ENCODE assay signal across 7 cellular contexts in genomic region chr4:184625783-184626596, GRCh38. TPM values are rescaled to one million over a fixed set of nuclear protein-coding genes. Genes with fewer than 3 reads are reported as not detected.
A peak's percentile ranks its signal among the peaks of the same experiment; 100 is the strongest.
DNase-seq lines count a peak whose midpoint lies in the region; ATAC-seq and TF ChIP-seq lines count a peak whose summit lies in the region.
"Not testable (repeated sequence)": the region's sequence is repeated elsewhere in the genome, so short reads cannot be mapped to it uniquely, and the experiment has no call there.

No MANE protein-coding gene starts in this region.

- TF ChIP-seq CTCF in Caco-2 (IDR thresholded peaks at IDR 0.05; ENCODE audit: insufficient read depth in 1 of 2, low read depth in 1 of 2, low read length in 1 of 2, severe bottlenecking in 1 of 2, unreplicated experiment in 1 of 2); MCF 10A (IDR thresholded peaks at IDR 0.05; ENCODE audit: unreplicated experiment); natural killer cell (IDR thresholded peaks at IDR 0.05): not testable (repeated sequence)

- not testable (repeated sequence) for H3K36me3 ChIP-seq in Caco-2 (ENCODE audit: control insufficient read depth, insufficient read depth, low read length)
- H3K36me3 ChIP-seq in iPS-20b (ENCODE audit: insufficient read depth, low read depth, low read length): peaks cover 42% of the 10 kb centered on the region

- not testable (repeated sequence) for H3K27me3 ChIP-seq in Caco-2 (replicated peaks; ENCODE audit: control insufficient read depth, insufficient read depth, low read length); iPS-20b (ENCODE audit: insufficient read depth, low read length)

- peaks cover 25% of the 10 kb centered on the region for H3K9me3 Mint-ChIP-seq in Caco-2 (ENCODE audit: unreplicated experiment)
- not testable (repeated sequence) for H3K9me3 Mint-ChIP-seq in activated CD4-positive, alpha-beta T cell treated with anti-CD3 and anti-CD28 coated beads, Interleukin-2, amount 10 ng/mL, durations not matched to agents 24 days and 14 days; activated T-helper 2 cell treated with anti-CD3 and anti-CD28 coated beads, Interferon-gamma antibody, Interleukin-2, Interleukin-4, amounts not matched to agents 10 μg/mL and 5 μg/mL and 100 μg/mL, durations not matched to agents 14 hours and 24 hours and 36 hours; MCF 10A (ENCODE audit: unreplicated experiment); natural killer cell

- not testable (repeated sequence) for H3K4me1 Mint-ChIP-seq in Caco-2 (ENCODE audit: low read depth, unreplicated experiment); MCF 10A (ENCODE audit: insufficient read depth, unreplicated experiment)
- H3K4me1 Mint-ChIP-seq in activated CD4-positive, alpha-beta T cell treated with anti-CD3 and anti-CD28 coated beads, Interleukin-2, amount 10 ng/mL, durations not matched to agents 24 days and 14 days: peaks cover 30% of the 10 kb centered on the region
- H3K4me1 Mint-ChIP-seq in activated T-helper 2 cell treated with anti-CD3 and anti-CD28 coated beads, Interferon-gamma antibody, Interleukin-2, Interleukin-4, amounts not matched to agents 10 μg/mL and 5 μg/mL and 100 μg/mL, durations not matched to agents 14 hours and 24 hours and 36 hours (ENCODE audit: low read depth): peaks cover 38% of the 10 kb centered on the region
- peaks cover 34 to 41% of the 10 kb centered on the region in 2 donors for H3K4me1 Mint-ChIP-seq in natural killer cell

- peak overlapping the region; percentile 0; the same call in 1 of the 2 replicates for H3K9ac ChIP-seq in iPS-20b (ENCODE audit: low read depth, low read length)

- H3K27ac Mint-ChIP-seq in Caco-2 (ENCODE audit: unreplicated experiment) (peak overlapping the region; percentile 32), MCF 10A (ENCODE audit: low read depth, unreplicated experiment) (peak overlapping the region; percentile 20), natural killer cell (peak overlapping the region; percentile 68 to 85)
- peak overlapping the region; percentile 75 for H3K27ac Mint-ChIP-seq in activated CD4-positive, alpha-beta T cell treated with anti-CD3 and anti-CD28 coated beads, Interleukin-2, amount 10 ng/mL, durations not matched to agents 24 days and 14 days
- H3K27ac Mint-ChIP-seq in activated T-helper 2 cell treated with anti-CD3 and anti-CD28 coated beads, Interferon-gamma antibody, Interleukin-2, Interleukin-4, amounts not matched to agents 10 μg/mL and 5 μg/mL and 100 μg/mL, durations not matched to agents 14 hours and 24 hours and 36 hours: peak overlapping the region; percentile 67

- CTCF ChIA-PET in Caco-2 (lab: Charles Lee): interaction anchor here (0.7 to 0.9 kb wide), 2 partner anchors 118 to 119 kb away, joined by 3 read pairs; no protein-coding TSS in a partner anchor
- CTCF ChIA-PET in MCF 10A (lab: Yijun Ruan, JAX): not testable (repeated sequence)

- not testable (repeated sequence) for H3K27ac ChIP-seq in iPS-20b (ENCODE audit: low read length)

- not testable (repeated sequence) for BruUV-seq in Caco-2 (replicated peaks; lab: Mats Ljungman, UMichigan); MCF 10A (replicated peaks; lab: Mats Ljungman, UMichigan)

- H3K4me1 ChIP-seq in Caco-2: peaks cover 27% of the 10 kb centered on the region
- H3K4me1 ChIP-seq in iPS-20b (ENCODE audit: insufficient read depth, low read length): peaks cover 23% of the 10 kb centered on the region

- not testable (repeated sequence) for H3K4me3 Mint-ChIP-seq in Caco-2 (ENCODE audit: unreplicated experiment); activated T-helper 2 cell treated with anti-CD3 and anti-CD28 coated beads, Interferon-gamma antibody, Interleukin-2, Interleukin-4, amounts not matched to agents 10 μg/mL and 5 μg/mL and 100 μg/mL, durations not matched to agents 14 hours and 24 hours and 36 hours (ENCODE audit: low read depth); MCF 10A (ENCODE audit: unreplicated experiment); natural killer cell
- H3K4me3 Mint-ChIP-seq in activated CD4-positive, alpha-beta T cell treated with anti-CD3 and anti-CD28 coated beads, Interleukin-2, amount 10 ng/mL, durations not matched to agents 24 days and 14 days: peak overlapping the region; percentile 10

- H3K27me3 Mint-ChIP-seq in Caco-2 (ENCODE audit: insufficient read depth, unreplicated experiment); activated CD4-positive, alpha-beta T cell treated with anti-CD3 and anti-CD28 coated beads, Interleukin-2, amount 10 ng/mL, durations not matched to agents 24 days and 14 days; activated T-helper 2 cell treated with anti-CD3 and anti-CD28 coated beads, Interferon-gamma antibody, Interleukin-2, Interleukin-4, amounts not matched to agents 10 μg/mL and 5 μg/mL and 100 μg/mL, durations not matched to agents 14 hours and 24 hours and 36 hours (ENCODE audit: low read depth); MCF 10A (ENCODE audit: insufficient read depth, unreplicated experiment); natural killer cell (ENCODE audit: low read depth in 2 of 2): not testable (repeated sequence)

- intact Hi-C loops in Caco-2 (cut with micrococcal nuclease; ENCODE audit: unreplicated experiment); activated CD4-positive, alpha-beta T cell treated with anti-CD3 and anti-CD28 coated beads, Interleukin-2, amount 10 ng/mL, durations not matched to agents 24 days and 14 days (cut with micrococcal nuclease); MCF 10A (cut with micrococcal nuclease); natural killer cell (cut with micrococcal nuclease): not testable (repeated sequence)
- intact Hi-C loops in activated T-helper 2 cell treated with anti-CD3 and anti-CD28 coated beads, Interferon-gamma antibody, Interleukin-2, Interleukin-4, amounts not matched to agents 10 μg/mL and 5 μg/mL and 100 μg/mL, durations not matched to agents 14 hours and 24 hours and 36 hours (cut with micrococcal nuclease): loop anchor here (5.0 kb wide), 1 partner anchor 44 kb away; no protein-coding TSS in a partner anchor

- DNase-seq in Caco-2: peak; percentile 78 to 83
- peak; percentile 73 for DNase-seq in Jurkat, Clone E6-1 (ENCODE audit: low read depth, low spot score)
- DNase-seq in activated CD4-positive, alpha-beta T cell treated with anti-CD3 and anti-CD28 coated beads, Interleukin-2, amount 10 ng/mL, durations not matched to agents 24 days and 14 days; activated T-helper 2 cell treated with anti-CD3 and anti-CD28 coated beads, Interferon-gamma antibody, Interleukin-2, Interleukin-4, amounts not matched to agents 10 μg/mL and 5 μg/mL and 100 μg/mL, durations not matched to agents 14 hours and 24 hours and 36 hours (ENCODE audit: low spot score); MCF 10A (ENCODE audit: unreplicated experiment); natural killer cell: not testable (repeated sequence)

- H3K36me3 Mint-ChIP-seq in Caco-2 (ENCODE audit: insufficient read depth, unreplicated experiment): peaks cover 41% of the 10 kb centered on the region
- peaks cover 69% of the 10 kb centered on the region for H3K36me3 Mint-ChIP-seq in activated CD4-positive, alpha-beta T cell treated with anti-CD3 and anti-CD28 coated beads, Interleukin-2, amount 10 ng/mL, durations not matched to agents 24 days and 14 days (ENCODE audit: low read depth)
- H3K36me3 Mint-ChIP-seq in activated T-helper 2 cell treated with anti-CD3 and anti-CD28 coated beads, Interferon-gamma antibody, Interleukin-2, Interleukin-4, amounts not matched to agents 10 μg/mL and 5 μg/mL and 100 μg/mL, durations not matched to agents 14 hours and 24 hours and 36 hours (ENCODE audit: low read depth): peaks cover 81% of the 10 kb centered on the region
- peaks cover 48% of the 10 kb centered on the region for H3K36me3 Mint-ChIP-seq in MCF 10A (ENCODE audit: insufficient read depth, unreplicated experiment)
- peaks cover 29% of the 10 kb centered on the region for H3K36me3 Mint-ChIP-seq in natural killer cell

- POLR2A ChIA-PET in Caco-2 (lab: Charles Lee); MCF 10A (lab: Yijun Ruan, JAX): not testable (repeated sequence)

- peaks cover 17% of the 10 kb centered on the region for H3K9me3 ChIP-seq in Caco-2
- H3K9me3 ChIP-seq in iPS-20b (ENCODE audit: insufficient read depth, low read depth, low read length): not testable (repeated sequence)

- not testable (repeated sequence) for H3K4me3 ChIP-seq in Caco-2 (ENCODE audit: low read depth, low read length); Jurkat, Clone E6-1 (ENCODE audit: low read length); iPS-20b (ENCODE audit: low read length)

- ATAC-seq in natural killer cell: peak in 1 of 3 donors; percentile 30

RNA-seq across cellular contexts. Expression of gene CASP3, which starts 23.3 kb away (rescaled TPM):
- total RNA-seq in Caco-2 (2022) (34.1 and 34.5 TPM in 2 replicates), MCF 10A (2022) (27.4 and 28.6 TPM in 2 replicates), natural killer cell (10 to 100 TPM; 20.9 to 35.1 (median 30.2) TPM)
- polyA plus RNA-seq in Jurkat, Clone E6-1 (2012; ENCODE audit: insufficient read depth, insufficient read length): 43.3 TPM
- total RNA-seq in activated CD4-positive, alpha-beta T cell treated with anti-CD3 and anti-CD28 coated beads, Interleukin-2, amount 10 ng/mL, durations not matched to agents 24 days and 14 days: 84.8 and 89.8 TPM in 2 replicates
- total RNA-seq in activated T-helper 2 cell treated with anti-CD3 and anti-CD28 coated beads, Interferon-gamma antibody, Interleukin-2, Interleukin-4, amounts not matched to agents 10 μg/mL and 5 μg/mL and 100 μg/mL, durations not matched to agents 14 hours and 24 hours and 36 hours: 90.9 and 94.1 TPM in 2 replicates

RNA-seq across cellular contexts. Expression of gene PRIMPOL, which starts 23.5 kb away (rescaled TPM):
- total RNA-seq in Caco-2 (2022) (7.5 and 7.9 TPM in 2 replicates), MCF 10A (2022) (19.2 and 20.7 TPM in 2 replicates), natural killer cell (10 to 100 TPM; 13.2 to 17.9 (median 16.9) TPM)
- polyA plus RNA-seq in Jurkat, Clone E6-1 (2012; ENCODE audit: insufficient read depth, insufficient read length): 25.6 TPM
- total RNA-seq in activated CD4-positive, alpha-beta T cell treated with anti-CD3 and anti-CD28 coated beads, Interleukin-2, amount 10 ng/mL, durations not matched to agents 24 days and 14 days: 14.7 and 17.6 TPM in 2 replicates
- 16.2 and 17.6 TPM in 2 replicates for total RNA-seq in activated T-helper 2 cell treated with anti-CD3 and anti-CD28 coated beads, Interferon-gamma antibody, Interleukin-2, Interleukin-4, amounts not matched to agents 10 μg/mL and 5 μg/mL and 100 μg/mL, durations not matched to agents 14 hours and 24 hours and 36 hours

Comparison
In these comparisons a context has a peak if more than half of its experiments do, and no peak if none do; other contexts are left out.
1. H3K27ac Mint-ChIP-seq: peak in every context shown above with its lines; median percentile 76 in natural killer cell; 75 in activated CD4-positive, alpha-beta T cell treated with anti-CD3 and anti-CD28 coated beads, Interleukin-2, amount 10 ng/mL, durations not matched to agents 24 days and 14 days; 67 in activated T-helper 2 cell treated with anti-CD3 and anti-CD28 coated beads, Interferon-gamma antibody, Interleukin-2, Interleukin-4, amounts not matched to agents 10 μg/mL and 5 μg/mL and 100 μg/mL, durations not matched to agents 14 hours and 24 hours and 36 hours; 32 in Caco-2; 20 in MCF 10A.